Comparison of ENCODE assay signal across 1 cellular context in genomic region chr6:28743271-28743789, GRCh38.
A peak's percentile ranks its signal among the peaks of the same experiment; 100 is the strongest.
TF ChIP-seq lines count a peak whose summit lies in the region.

No MANE protein-coding gene starts in this region.

TF ChIP-seq in HEK293, 187 proteins besides CTCF, POLR2A, EP300 and RAD21 (continued from another document):
- TF ChIP-seq, protein P1, sequence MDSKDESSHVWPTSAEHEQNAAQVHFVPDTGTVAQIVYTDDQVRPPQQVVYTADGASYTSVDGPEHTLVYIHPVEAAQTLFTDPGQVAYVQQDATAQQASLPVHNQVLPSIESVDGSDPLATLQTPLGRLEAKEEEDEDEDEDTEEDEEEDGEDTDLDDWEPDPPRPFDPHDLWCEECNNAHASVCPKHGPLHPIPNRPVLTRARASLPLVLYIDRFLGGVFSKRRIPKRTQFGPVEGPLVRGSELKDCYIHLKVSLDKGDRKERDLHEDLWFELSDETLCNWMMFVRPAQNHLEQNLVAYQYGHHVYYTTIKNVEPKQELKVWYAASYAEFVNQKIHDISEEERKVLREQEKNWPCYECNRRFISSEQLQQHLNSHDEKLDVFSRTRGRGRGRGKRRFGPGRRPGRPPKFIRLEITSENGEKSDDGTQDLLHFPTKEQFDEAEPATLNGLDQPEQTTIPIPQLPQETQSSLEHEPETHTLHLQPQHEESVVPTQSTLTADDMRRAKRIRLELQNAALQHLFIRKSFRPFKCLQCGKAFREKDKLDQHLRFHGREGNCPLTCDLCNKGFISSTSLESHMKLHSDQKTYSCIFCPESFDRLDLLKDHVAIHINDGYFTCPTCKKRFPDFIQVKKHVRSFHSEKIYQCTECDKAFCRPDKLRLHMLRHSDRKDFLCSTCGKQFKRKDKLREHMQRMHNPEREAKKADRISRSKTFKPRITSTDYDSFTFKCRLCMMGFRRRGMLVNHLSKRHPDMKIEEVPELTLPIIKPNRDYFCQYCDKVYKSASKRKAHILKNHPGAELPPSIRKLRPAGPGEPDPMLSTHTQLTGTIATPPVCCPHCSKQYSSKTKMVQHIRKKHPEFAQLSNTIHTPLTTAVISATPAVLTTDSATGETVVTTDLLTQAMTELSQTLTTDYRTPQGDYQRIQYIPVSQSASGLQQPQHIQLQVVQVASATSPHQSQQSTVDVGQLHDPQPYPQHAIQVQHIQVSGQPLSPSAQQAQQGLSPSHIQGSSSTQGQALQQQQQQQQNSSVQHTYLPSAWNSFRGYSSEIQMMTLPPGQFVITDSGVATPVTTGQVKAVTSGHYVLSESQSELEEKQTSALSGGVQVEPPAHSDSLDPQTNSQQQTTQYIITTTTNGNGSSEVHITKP (tag by site-specific recombination; IDR thresholded peaks at IDR 0.05) = peak; percentile 95
- 0 out of 2 replicates have a peak, but pooled peaks have one; percentile 55 for TF ChIP-seq ZNF362 (tag by site-specific recombination; IDR thresholded peaks at IDR 0.05)
